1 cellular context compared by ENCODE assay signal in genomic region chr4:106096454-106096853, GRCh38.
TF ChIP-seq lines count a peak whose summit lies in the region.

No MANE protein-coding gene starts in this region.

TF ChIP-seq in H1, 55 proteins besides CTCF, POLR2A, EP300 and RAD21 (continued from another document):
- no peak for TF ChIP-seq SIN3A (conservative IDR thresholded peaks at IDR 0.05 in 1 of 2, IDR thresholded peaks at IDR 0.05 in 1 of 2; ENCODE audit: low read depth in 1 of 2, low read length in 2 of 2)
